8 cellular contexts compared by ENCODE assay signal in genomic region chr5:142981886-142982820, GRCh38.
DNase-seq lines count a peak whose midpoint lies in the region; ATAC-seq and TF ChIP-seq lines count a peak whose summit lies in the region.

No MANE protein-coding gene starts in this region.

- TF ChIP-seq CTCF in endodermal cell (conservative IDR thresholded peaks at IDR 0.05) (no peak), uterus (IDR thresholded peaks at IDR 0.05) (no peak)

- H3K9me3 Mint-ChIP-seq in endodermal cell: peaks cover 8% of the 10 kb centered on the region

- no peak overlapping the region for H3K9ac ChIP-seq in endodermal cell (ENCODE audit: extremely low read depth, low read length, poor library complexity, severe bottlenecking)

- peaks cover 12% of the 10 kb centered on the region for H3K36me3 Mint-ChIP-seq in endodermal cell (ENCODE audit: low read depth)

- no peaks in the 10 kb centered on the region for H3K27me3 ChIP-seq in endodermal cell (ENCODE audit: control insufficient read depth, insufficient read depth, low read length, poor library complexity, severe bottlenecking)
- H3K27me3 ChIP-seq in uterus: no peaks in the 10 kb centered on the region

- H3K27ac ChIP-seq in endodermal cell (ENCODE audit: low read depth, low read length) (peak overlapping the region; percentile 26), uterus (peak overlapping the region; percentile 37 to 48)

- H3K9me3 ChIP-seq in endodermal cell (ENCODE audit: control insufficient read depth, low read length) (no peaks in the 10 kb centered on the region), uterus (no peaks in the 10 kb centered on the region)

- H3K36me3 ChIP-seq in endodermal cell (ENCODE audit: control insufficient read depth, insufficient read depth, low read length): no peaks in the 10 kb centered on the region
- H3K36me3 ChIP-seq in uterus: no peaks in the 10 kb centered on the region

- peaks cover 31% of the 10 kb centered on the region for H3K4me1 Mint-ChIP-seq in endodermal cell

- H3K4me3 ChIP-seq in endodermal cell (ENCODE audit: low read length) (no peak overlapping the region), uterus (no peak overlapping the region)

- no peaks in the 10 kb centered on the region for H3K27me3 Mint-ChIP-seq in endodermal cell (ENCODE audit: insufficient read depth)

- DNase-seq in GM04504 (ENCODE audit: low read depth) (peak; percentile 73), RPMI8226 (peak; percentile 29), endodermal cell (peak; percentile 52), middle frontal gyrus (ENCODE audit: extremely low spot score, low spot score) (peak; percentile 76), uterus (peak; percentile 62 to 74), erythroblast (lab: John Stamatoyannopoulos, UW) (no peak), HUDEP-2 (lab: John Stamatoyannopoulos, UW; ENCODE audit: unreplicated experiment in 76 of 76) (no peak)

- TF ChIP-seq POLR2A in uterus (IDR thresholded peaks at IDR 0.05) (no peak), erythroblast (IDR thresholded peaks at IDR 0.05; ENCODE audit: low read length) (no peak)

- intact Hi-C loops in uterus (cut with DNase I; ENCODE audit: low total_unique reads): no loop called here

- H3K4me1 ChIP-seq in endodermal cell (ENCODE audit: control insufficient read depth, insufficient read depth, low read length) (peaks cover 14% of the 10 kb centered on the region), uterus (peaks cover 12 to 13% of the 10 kb centered on the region in 2 donors)

- peak overlapping the region; percentile 32 for H3K27ac Mint-ChIP-seq in endodermal cell

- H3K4me3 Mint-ChIP-seq in endodermal cell: no peak overlapping the region

- WGBS in endodermal cell (ENCODE audit: insufficient coverage in 1 of 2, insufficient read length in 1 of 2), 2 experiments: 73 to 76% methylated on average over 5 to 6 of the region's 6 CpGs

- ATAC-seq in GM21367 (IDR thresholded peaks at IDR 0.05; ENCODE audit: unreplicated experiment): no peak

Comparison
In these comparisons a context has a peak if more than half of its experiments do, and no peak if none do; other contexts are left out.
1. DNase-seq: peak in GM04504 (single experiment), RPMI8226 (single experiment), endodermal cell (single experiment), middle frontal gyrus (single experiment) and uterus (2 of 2); none in erythroblast (0 of 2) and HUDEP-2 (0 of 76).